In the genomic region with DNA sequence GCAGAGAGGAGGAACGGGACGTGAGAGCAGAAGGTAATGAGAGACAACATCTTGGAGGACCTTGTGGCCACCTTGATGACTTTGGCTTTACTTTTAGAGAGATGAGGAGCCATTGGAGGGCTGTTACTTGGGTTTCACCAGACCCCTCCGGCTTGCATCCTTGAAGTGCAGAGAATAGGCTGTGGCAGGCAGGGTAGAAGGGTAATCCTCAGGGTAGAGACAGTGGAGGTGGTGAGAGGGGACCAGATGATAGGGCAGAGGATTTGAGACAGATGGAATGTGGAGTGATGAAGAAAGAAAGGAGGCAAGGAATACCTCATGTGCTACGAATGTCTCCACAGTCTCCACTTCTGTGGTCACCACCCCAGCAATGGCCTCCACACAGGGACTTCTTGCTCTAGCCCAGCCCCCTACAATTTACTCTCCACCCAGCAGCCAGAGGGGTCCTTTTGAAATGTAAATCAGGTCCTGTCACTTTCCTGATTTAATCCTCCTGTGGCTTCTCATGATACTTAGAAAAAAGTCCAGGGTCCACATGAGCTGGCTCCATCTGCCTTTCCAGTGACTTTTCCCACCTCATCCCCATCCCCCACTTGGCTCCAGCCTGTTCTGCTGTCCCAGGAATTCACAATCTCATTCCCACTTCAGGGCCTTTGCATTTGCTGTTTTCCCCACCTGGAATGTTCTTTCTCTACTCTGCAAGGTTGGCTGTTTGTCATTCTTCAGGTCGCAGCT, we compare ENCODE assay signal across 15 cellular contexts.
DNase-seq lines count a peak whose midpoint lies in the region; ATAC-seq and TF ChIP-seq lines count a peak whose summit lies in the region.
"Had no signal": no experiment of that assay in that cellular context is flagged by ENCODE, and none has a peak within 500 bp of the region (broad histone marks: within the 10 kb centered on the region; RNA-seq: fewer than 3 reads in every experiment).

No MANE protein-coding gene starts in this region.

- no peak overlapping the region for H2AK5ac ChIP-seq in H9 (ENCODE audit: insufficient read length, low read length)

- H3K27ac Mint-ChIP-seq in H9 (no peak overlapping the region), T-cell (no peak overlapping the region)
- H3K27ac Mint-ChIP-seq: CD4-positive, alpha-beta T cell had no signal

- no CpG with 5 or more reads among the region's 5 CpGs for WGBS in H9 (ENCODE audit: extremely low coverage, insufficient read length, low lambda C conversion rate)

- no peak overlapping the region for H3K56ac ChIP-seq in H9 (ENCODE audit: insufficient read length, low read depth, low read length)

- H3K36me3 Mint-ChIP-seq in H9 (ENCODE audit: insufficient read depth in 1 of 3, low read depth in 3 of 3) (no peaks in the 10 kb centered on the region), T-cell (no peaks in the 10 kb centered on the region)

- no peaks in the 10 kb centered on the region for H4K20me1 ChIP-seq in H9 (ENCODE audit: control insufficient read depth, insufficient read depth, insufficient read length)

- H3K23me2 ChIP-seq in H9 (ENCODE audit: insufficient read length, low read depth, low read length, poor library complexity, severe bottlenecking), result no peaks in the 10 kb centered on the region

- H3K36me3 ChIP-seq in colonic mucosa, result no peaks in the 10 kb centered on the region
- H3K36me3 ChIP-seq: HAP-1 had no signal

- H3K27me3 ChIP-seq in H9 (ENCODE audit: insufficient read depth, low read length), result no peaks in the 10 kb centered on the region; the same call in 1 of the 2 replicates
- no peaks in the 10 kb centered on the region for H3K27me3 ChIP-seq in colonic mucosa

- no peak overlapping the region for H3K4me3 ChIP-seq in colonic mucosa
- H3K4me3 ChIP-seq: A549, HAP-1 had no signal

- H2BK120ac ChIP-seq in H9 (ENCODE audit: low read depth, low read length, poor library complexity, severe bottlenecking), result no peak overlapping the region

- intact Hi-C loops in colonic mucosa (cut with DNase I), result no loop called here

- H3K14ac ChIP-seq in H9 (ENCODE audit: insufficient read depth, low read length), result no peak overlapping the region

- no peak overlapping the region for H2BK5ac ChIP-seq in H9 (ENCODE audit: insufficient read length, low read length)

- H2BK12ac ChIP-seq in H9 (ENCODE audit: insufficient read length, low read depth, low read length), result no peak overlapping the region

- no peak overlapping the region for H3K18ac ChIP-seq in H9 (ENCODE audit: insufficient read length, low read depth, low read length)

- H3K79me1 ChIP-seq in H9 (ENCODE audit: insufficient read depth, low read depth, low read length, poor library complexity, severe bottlenecking), result no peaks in the 10 kb centered on the region

- ATAC-seq in T-cell (replicated peaks in 1 of 4) (no peak), GM18498 (IDR thresholded peaks at IDR 0.05; ENCODE audit: unreplicated experiment) (no peak)
- ATAC-seq: A549, HepG2 had no signal

- H2BK15ac ChIP-seq in H9 (ENCODE audit: low read depth, low read length), result no peak overlapping the region

- H3K27me3 Mint-ChIP-seq in H9 (ENCODE audit: low read depth) (peaks cover 14% of the 10 kb centered on the region), T-cell (peaks cover 0 to 13% of the 10 kb centered on the region in 2 donors)

- CTCF ChIA-PET in T-cell (lab: Charles Lee), result no interaction called here

- POLR2A ChIA-PET in T-cell (lab: Charles Lee), result no interaction called here

- H3T11ph ChIP-seq in H9 (ENCODE audit: low read length), result no peak overlapping the region

- H3K4me1 ChIP-seq in H9 (ENCODE audit: insufficient read depth, low read length) (no peaks in the 10 kb centered on the region), colonic mucosa (no peaks in the 10 kb centered on the region)
- H3K4me1 ChIP-seq: A549, Caco-2 had no signal

- H3K4ac ChIP-seq in H9 (ENCODE audit: low read depth, low read length), result no peak overlapping the region

- H3K79me2 ChIP-seq in H9 (ENCODE audit: insufficient read depth, low read length), result no peaks in the 10 kb centered on the region

- H3K9me3 Mint-ChIP-seq in H9 (peaks cover 19 to 24% of the 10 kb centered on the region in 2 experiments), T-cell (no peaks in the 10 kb centered on the region)
- H3K9me3 Mint-ChIP-seq: CD4-positive, alpha-beta T cell had no signal

- H3K9ac ChIP-seq in H9 (ENCODE audit: extremely low read depth, insufficient read length, low read length), result no peak overlapping the region
- H3K9ac ChIP-seq in colonic mucosa (ENCODE audit: low read depth in 2 of 2, low read length in 2 of 2), result no peak overlapping the region

- H3K27ac ChIP-seq in H9 (ENCODE audit: insufficient read length, low read depth, low read length), result no peak overlapping the region
- H3K27ac ChIP-seq in colonic mucosa, result no peak overlapping the region
- H3K27ac ChIP-seq: A549, C4-2B had no signal

- H3K4me3 Mint-ChIP-seq in H9 (no peak overlapping the region), T-cell (no peak overlapping the region)
- H3K4me3 Mint-ChIP-seq: CD4-positive, alpha-beta T cell had no signal

- H3K9me3 ChIP-seq in H9 (ENCODE audit: control insufficient read depth, low read depth, low read length) (no peaks in the 10 kb centered on the region), colonic mucosa (no peaks in the 10 kb centered on the region)
- H3K9me3 ChIP-seq: A549, Caco-2, HAP-1 had no signal

- no peak overlapping the region for H3K23ac ChIP-seq in H9 (ENCODE audit: insufficient read length, low read depth, low read length)

- TF ChIP-seq CTCF in H9 (conservative IDR thresholded peaks at IDR 0.05) (no peak), colonic mucosa (IDR thresholded peaks at IDR 0.05) (no peak)

- no peak overlapping the region for H4K8ac ChIP-seq in H9 (replicated peaks; ENCODE audit: insufficient read length, low read depth, low read length)

- no peak overlapping the region for H4K91ac ChIP-seq in H9 (ENCODE audit: insufficient read length, low read depth, low read length)

- no peak overlapping the region for H2BK20ac ChIP-seq in H9 (ENCODE audit: low read depth, low read length, poor library complexity, severe bottlenecking)

- DNase-seq in H9 (peak; percentile 15), colonic mucosa (peak; percentile 7), islet precursor cell (peak; percentile 38), ureter (ENCODE audit: low spot score) (peak; percentile 10), T-cell (no peak), SHP77 (lab: John Stamatoyannopoulos, UW) (no peak)
- DNase-seq: AML-193; Caco-2; CD4-positive, alpha-beta T cell; GF-D8 had no signal

- H3K4me1 Mint-ChIP-seq in H9 (0 out of 4 replicates have a peak, but pooled peaks cover 0 to 3% of the 10 kb centered on the region in 2 experiments), T-cell (no peaks in the 10 kb centered on the region)

- H2AFZ ChIP-seq in H9 (ENCODE audit: low read length), result no peak overlapping the region

- no peak overlapping the region for H3K4me2 ChIP-seq in H9 (ENCODE audit: insufficient read depth, insufficient read length, low read length)
- H3K4me2 ChIP-seq: A549 had no signal

- no peak overlapping the region for H4K5ac ChIP-seq in H9 (ENCODE audit: insufficient read length, low read depth, low read length)

Comparison
In these comparisons a context has a peak if more than half of its experiments do, and no peak if none do; other contexts are left out.
1. DNase-seq: peak in H9 (single experiment), colonic mucosa (single experiment), islet precursor cell (single experiment) and ureter (single experiment); none in T-cell (0 of 34) and SHP77 (0 of 2).